16 cellular contexts compared by ENCODE assay signal in genomic region chr10:77965294-77965693, GRCh38. TPM values are rescaled to one million over a fixed set of nuclear protein-coding genes. Genes with fewer than 3 reads are reported as not detected.
A peak's percentile ranks its signal among the peaks of the same experiment; 100 is the strongest.
DNase-seq lines count a peak whose midpoint lies in the region; ATAC-seq, FAIRE-seq and TF ChIP-seq lines count a peak whose summit lies in the region.
"Had no signal": no experiment of that assay in that cellular context is flagged by ENCODE, and none has a peak within 500 bp of the region (broad histone marks: within the 10 kb centered on the region; RNA-seq: fewer than 3 reads in every experiment).

No MANE protein-coding gene starts in this region.

- H3K27ac ChIP-seq in osteoblast (ENCODE audit: low read depth, low read length) (peak overlapping the region; percentile 56), testis (no peak overlapping the region)
- H3K27ac ChIP-seq: BLaER1, pancreas had no signal

- H3K9me3 ChIP-seq in osteoblast (ENCODE audit: low read depth, low read length) (no peaks in the 10 kb centered on the region), testis (no peaks in the 10 kb centered on the region)
- H3K9me3 ChIP-seq: pancreas had no signal

- H3K27ac Mint-ChIP-seq in activated T-cell treated with anti-CD3 and anti-CD28 coated beads, Interleukin-2, amount 50 U/mL, for 72 hours: no peak overlapping the region
- H3K27ac Mint-ChIP-seq: activated T-helper 2 cell treated with anti-CD3 and anti-CD28 coated beads, Interferon-gamma antibody, Interleukin-2, Interleukin-4, amounts not matched to agents 10 μg/mL and 5 μg/mL and 100 μg/mL, durations not matched to agents 14 hours and 24 hours and 36 hours had no signal

- 83 to 92% methylated on average over 5 of the region's 5 CpGs for WGBS in testis, 2 donors

- FAIRE-seq in bronchial epithelial cell (lab: Jason Lieb, UNC): no peak
- FAIRE-seq: pancreas had no signal

- DNase-seq in activated T-cell treated with anti-CD3 and anti-CD28 coated beads, Interleukin-2, amount 50 U/mL, for 72 hours: peak; percentile 15 to 19
- DNase-seq in activated T-cell treated with anti-CD3 and anti-CD28 coated beads for 4 hours (no peak), MV-4-11 (lab: John Stamatoyannopoulos, UW) (peak; percentile 80), bronchial epithelial cell (ENCODE audit: low read depth) (peak; percentile 73), osteoblast (ENCODE audit: insufficient read length, low spot score, missing footprints) (no peak), testis (no peak)
- DNase-seq: activated CD4-positive, alpha-beta T cell treated with anti-CD3 and anti-CD28 coated beads for 1 hour; NCI-H1930; NK-92 treated with Interleukin-12 subunit alpha and Interleukin-12 subunit beta, amount 100 ng/mL, for 24 hours; pancreas; stimulated activated naive CD4-positive, alpha-beta T cell treated with Interleukin-2 at 50 U/mL for 16 hours; SW 1271 had no signal

- H3K4me1 Mint-ChIP-seq in activated T-cell treated with anti-CD3 and anti-CD28 coated beads, Interleukin-2, amount 50 U/mL, for 72 hours (ENCODE audit: low read depth): peaks cover 6% of the 10 kb centered on the region

- H3K36me3 Mint-ChIP-seq in activated T-cell treated with anti-CD3 and anti-CD28 coated beads, Interleukin-2, amount 50 U/mL, for 72 hours (ENCODE audit: insufficient read depth in 2 of 2): peaks cover 4 to 5% of the 10 kb centered on the region in 2 donors

- H3K9me3 Mint-ChIP-seq in activated T-cell treated with anti-CD3 and anti-CD28 coated beads, Interleukin-2, amount 50 U/mL, for 72 hours: peaks cover 2 to 4% of the 10 kb centered on the region in 2 donors

- no peaks in the 10 kb centered on the region for H4K20me1 ChIP-seq in osteoblast (ENCODE audit: insufficient read depth, low read length)
- H4K20me1 ChIP-seq: BLaER1 had no signal

- intact Hi-C loops in testis (cut with DNase I; ENCODE audit: low total_unique reads): no loop called here

- peak overlapping the region; percentile 42 for H2AFZ ChIP-seq in osteoblast (ENCODE audit: low read length)

- H3K4me2 ChIP-seq in osteoblast (ENCODE audit: insufficient read depth, low read length): peak overlapping the region; percentile 40
- H3K4me2 ChIP-seq: BLaER1 had no signal

- H3K4me1 ChIP-seq in osteoblast (ENCODE audit: insufficient read depth, low read length) (peaks cover 11% of the 10 kb centered on the region), testis (peaks cover 6% of the 10 kb centered on the region)
- H3K4me1 ChIP-seq: pancreas had no signal

- TF ChIP-seq CTCF in bronchial epithelial cell (IDR thresholded peaks at IDR 0.05; ENCODE audit: insufficient read depth, low read length, severe bottlenecking) (no peak), osteoblast (IDR thresholded peaks at IDR 0.05; ENCODE audit: extremely low read depth, low read depth, low read length) (peak; percentile 21), testis (IDR thresholded peaks at IDR 0.05) (no peak)

- peak; percentile 50 to 60 for ATAC-seq in activated T-cell treated with anti-CD3 and anti-CD28 coated beads, Interleukin-2, amount 50 U/mL, for 72 hours (replicated peaks in 1 of 2)
- no peak for ATAC-seq in HG03139 (IDR thresholded peaks at IDR 0.05; ENCODE audit: unreplicated experiment)
- ATAC-seq in GM18867 (IDR thresholded peaks at IDR 0.05; ENCODE audit: unreplicated experiment): no peak
- ATAC-seq: pancreas had no signal

- no peaks in the 10 kb centered on the region for H3K79me2 ChIP-seq in osteoblast (ENCODE audit: insufficient read depth, low read length)

- H3K4me3 ChIP-seq in bronchial epithelial cell (ENCODE audit: low read depth, low read length): no peak overlapping the region
- H3K4me3 ChIP-seq in osteoblast (ENCODE audit: insufficient read depth, low read length): no peak overlapping the region
- no peak overlapping the region for H3K4me3 ChIP-seq in testis
- H3K4me3 ChIP-seq: BLaER1, pancreas had no signal

- TF ChIP-seq POLR2A in testis (IDR thresholded peaks at IDR 0.05): no peak

- H3K36me3 ChIP-seq in bronchial epithelial cell (ENCODE audit: control insufficient read depth, insufficient read depth, low read length): no peaks in the 10 kb centered on the region
- H3K36me3 ChIP-seq in osteoblast (ENCODE audit: insufficient read depth, low read length): no peaks in the 10 kb centered on the region
- H3K36me3 ChIP-seq in testis (ENCODE audit: low read depth, missing control alignments): no peaks in the 10 kb centered on the region
- H3K36me3 ChIP-seq: BLaER1, pancreas had no signal

- H3K27me3 ChIP-seq in bronchial epithelial cell (ENCODE audit: control insufficient read depth, insufficient read depth, low read length) (no peaks in the 10 kb centered on the region), osteoblast (ENCODE audit: insufficient read depth, low read length) (no peaks in the 10 kb centered on the region), testis (no peaks in the 10 kb centered on the region)
- H3K27me3 ChIP-seq: BLaER1, pancreas had no signal

- no peak overlapping the region for H3K4me3 Mint-ChIP-seq in activated T-cell treated with anti-CD3 and anti-CD28 coated beads, Interleukin-2, amount 50 U/mL, for 72 hours

- H3K27me3 Mint-ChIP-seq in activated T-cell treated with anti-CD3 and anti-CD28 coated beads, Interleukin-2, amount 50 U/mL, for 72 hours (ENCODE audit: low read depth): peaks cover 7% of the 10 kb centered on the region

RNA-seq across cellular contexts. Expression of gene DLG5, which starts 38.7 kb away (rescaled TPM):
- total RNA-seq in activated T-cell treated with anti-CD3 and anti-CD28 coated beads, Interleukin-2, amount 50 U/mL, for 72 hours: 1 to 10 TPM; 3.2 to 6.5 TPM
- total RNA-seq in bronchial epithelial cell (38.0 and 45.3 TPM in 2 replicates), osteoblast (51.4 and 51.6 TPM in 2 replicates), testis (10 to 100 TPM; 50.1 to 54.8 TPM)
- polyA plus RNA-seq in testis (ENCODE audit: insufficient read depth, low read depth, low replicate concordance): 26.9 TPM

Comparison
In these comparisons a context has a peak if more than half of its experiments do, and no peak if none do; other contexts are left out.
1. DNase-seq: peak in activated T-cell treated with anti-CD3 and anti-CD28 coated beads, Interleukin-2, amount 50 U/mL, for 72 hours (2 of 2), MV-4-11 (single experiment) and bronchial epithelial cell (single experiment); none in activated T-cell treated with anti-CD3 and anti-CD28 coated beads for 4 hours (single experiment), osteoblast (single experiment) and testis (single experiment).
2. ATAC-seq: peak in activated T-cell treated with anti-CD3 and anti-CD28 coated beads, Interleukin-2, amount 50 U/mL, for 72 hours (2 of 2); none in HG03139 (single experiment) and GM18867 (single experiment).